ENCODE assay signal across 8 cellular contexts in the genomic region with DNA sequence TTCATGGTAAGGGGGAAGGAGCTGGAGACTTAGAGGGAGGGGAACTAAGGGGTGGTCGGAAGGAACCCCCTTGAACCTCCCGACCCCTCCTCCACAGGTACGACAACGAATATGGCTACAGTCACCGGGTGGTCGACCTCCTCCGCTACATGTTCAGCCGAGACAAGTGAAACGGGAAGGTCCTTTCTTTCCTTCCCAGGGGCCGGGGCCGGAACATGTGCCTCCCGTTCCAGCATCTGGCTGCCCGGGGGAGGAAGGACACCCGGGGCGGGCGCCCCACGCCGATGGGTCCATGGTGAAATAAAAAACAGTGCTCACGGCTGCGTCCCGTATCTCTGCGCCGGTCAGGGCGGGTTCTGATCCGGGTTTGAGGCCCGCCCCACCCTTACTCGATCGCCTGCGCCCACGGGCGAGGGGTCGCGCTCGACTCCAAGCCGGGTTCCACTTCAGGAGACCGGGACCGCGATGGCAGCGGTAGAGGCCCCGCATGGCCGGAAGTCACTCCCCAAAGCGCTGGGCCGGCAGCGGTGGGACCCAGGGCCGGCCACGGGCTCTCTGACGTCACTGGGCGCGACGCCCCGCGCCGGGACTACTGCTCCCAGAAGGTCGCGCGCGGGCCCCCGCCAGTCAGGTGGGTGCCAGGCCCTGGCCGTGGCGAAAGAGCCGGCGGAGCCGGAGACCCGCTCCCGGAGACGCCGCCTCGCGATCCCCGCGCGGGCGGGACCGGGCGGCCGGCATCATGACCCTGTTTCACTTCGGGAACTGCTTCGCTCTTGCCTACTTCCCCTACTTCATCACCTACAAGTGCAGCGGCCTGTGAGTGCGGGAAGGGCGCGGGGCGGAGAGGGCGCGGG. TPM values are rescaled to one million over a fixed set of nuclear protein-coding genes. Genes with fewer than 3 reads are reported as not detected.
A peak's percentile ranks its signal among the peaks of the same experiment; 100 is the strongest.
DNase-seq lines count a peak whose midpoint lies in the region; ATAC-seq and TF ChIP-seq lines count a peak whose summit lies in the region.

A gene with protein sequence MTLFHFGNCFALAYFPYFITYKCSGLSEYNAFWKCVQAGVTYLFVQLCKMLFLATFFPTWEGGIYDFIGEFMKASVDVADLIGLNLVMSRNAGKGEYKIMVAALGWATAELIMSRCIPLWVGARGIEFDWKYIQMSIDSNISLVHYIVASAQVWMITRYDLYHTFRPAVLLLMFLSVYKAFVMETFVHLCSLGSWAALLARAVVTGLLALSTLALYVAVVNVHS (plus strand): TSS at position 626 of the 854 bp plus-strand sequence. CDS start 114 bp downstream, at position 740.

- peak within 1 kb of the TSS; percentile 99 for H2AFZ ChIP-seq in PC-9

- DNase-seq in Calu3 = peak; percentile 98
- peak; percentile 66 to 90 for DNase-seq in PC-9
- DNase-seq in activated T-cell treated with anti-CD3 and anti-CD28 coated beads, Interleukin-2, amount 50 U/mL, for 4 hours = peak; percentile 77
- peak; percentile 66 for DNase-seq in stimulated activated CD8-positive, alpha-beta memory T cell treated with anti-CD3 and anti-CD28 coated beads, Interleukin-7, amount 100 ng/mL, for 24 hours (ENCODE audit: low read depth)

- H3F3A ChIP-seq in PC-9 (ENCODE audit: insufficient read depth, low read depth) = no peaks in the 10 kb centered on the region

- CTCF ChIA-PET in Calu3 (lab: Charles Lee) = no interaction called here
- CTCF ChIA-PET in PC-9 (lab: Charles Lee) = interaction anchor here (0.5 kb wide), 1 partner anchor 74 kb away, joined by 4 read pairs; no protein-coding TSS in a partner anchor

- H3K4me1 ChIP-seq in PC-9 (replicated peaks; ENCODE audit: insufficient read depth) (peaks cover 14% of the 10 kb centered on the region), muscle layer of duodenum (ENCODE audit: control insufficient read depth in 1 of 2, insufficient read depth in 2 of 2, low read length in 2 of 2) (peaks cover 11 to 23% of the 10 kb centered on the region in 2 donors)

- TF ChIP-seq CTCF in Calu3 (IDR thresholded peaks at IDR 0.05; ENCODE audit: unreplicated experiment) (no peak), PC-9 (conservative IDR thresholded peaks at IDR 0.05) (no peak)

- H3K27ac Mint-ChIP-seq in Calu3 (ENCODE audit: unreplicated experiment) (peak within 1 kb of the TSS; percentile 87), IgD-negative memory B cell (peak within 1 kb of the TSS; percentile 61 to 97 (median 86))

- peaks cover 42% of the 10 kb centered on the region for H3K79me2 ChIP-seq in PC-9 (ENCODE audit: low read depth)

- no peaks in the 10 kb centered on the region for H3K9me2 ChIP-seq in PC-9 (ENCODE audit: insufficient read depth)

- H3K36me3 ChIP-seq in PC-9 (ENCODE audit: low read depth) = peaks cover 6% of the 10 kb centered on the region; the same call in 1 of the 2 replicates
- peaks cover 0 to 9% of the 10 kb centered on the region in 2 donors for H3K36me3 ChIP-seq in muscle layer of duodenum (ENCODE audit: control insufficient read depth in 1 of 2, insufficient read depth in 2 of 2, low read length in 2 of 2)

- peaks cover 28% of the 10 kb centered on the region for H3K4me1 Mint-ChIP-seq in Calu3 (ENCODE audit: low read depth, unreplicated experiment)
- H3K4me1 Mint-ChIP-seq in IgD-negative memory B cell = peaks cover 17 to 29% (median 19%) of the 10 kb centered on the region in 3 donors
- peaks cover 33% of the 10 kb centered on the region for H3K4me1 Mint-ChIP-seq in activated T-cell treated with anti-CD3 and anti-CD28 coated beads, Interleukin-2, amount 50 U/mL, for 4 hours (ENCODE audit: low read depth)

- peak within 1 kb of the TSS; percentile 100 for H3K4me3 ChIP-seq in PC-9
- H3K4me3 ChIP-seq in muscle layer of duodenum (ENCODE audit: low read depth in 1 of 2, low read length in 2 of 2) = peak within 1 kb of the TSS; percentile 83 to 88

- TSS peak; percentile 81 for BruUV-seq in Calu3 (replicated peaks; lab: Mats Ljungman, UMichigan)
- TSS peak; percentile 72 for BruUV-seq in PC-9 (replicated peaks; lab: Mats Ljungman, UMichigan)

- H3K4me3 Mint-ChIP-seq in Calu3 (ENCODE audit: low read depth, unreplicated experiment) (peak within 1 kb of the TSS; percentile 96), IgD-negative memory B cell (peak within 1 kb of the TSS; percentile 86 to 94 (median 90))
- H3K4me3 Mint-ChIP-seq in activated T-cell treated with anti-CD3 and anti-CD28 coated beads, Interleukin-2, amount 50 U/mL, for 4 hours = peak within 1 kb of the TSS; percentile 94

- no peaks in the 10 kb centered on the region; the same call in 1 of the 2 replicates for H4K20me1 ChIP-seq in PC-9 (ENCODE audit: insufficient read depth)

- H3K27me3 ChIP-seq in PC-9 (ENCODE audit: insufficient read depth, low read depth) = no peaks in the 10 kb centered on the region
- H3K27me3 ChIP-seq in muscle layer of duodenum (ENCODE audit: low read depth, low read length) = no peaks in the 10 kb centered on the region

- H3K4me2 ChIP-seq in PC-9 = peak within 1 kb of the TSS; percentile 98

- H3K9me3 ChIP-seq in PC-9 (ENCODE audit: insufficient read depth, low read depth) (no peaks in the 10 kb centered on the region), muscle layer of duodenum (ENCODE audit: control insufficient read depth in 1 of 2, low read length in 2 of 2) (no peaks in the 10 kb centered on the region)

- intact Hi-C loops in Calu3 (cut with micrococcal nuclease; ENCODE audit: unreplicated experiment) = loop anchor here (5.0 kb wide), 1 partner anchor 33 kb away; a partner anchor contains a TSS
- intact Hi-C loops in PC-9 (cut with micrococcal nuclease; ENCODE audit: unreplicated experiment) = loop anchor here (1.0 to 5.0 kb wide), 4 partner anchors 35 to 387 kb away; a partner anchor contains a TSS

- H3K27me3 Mint-ChIP-seq in Calu3 (ENCODE audit: unreplicated experiment) (no peaks in the 10 kb centered on the region), IgD-negative memory B cell (no peaks in the 10 kb centered on the region)
- H3K27me3 Mint-ChIP-seq in activated T-cell treated with anti-CD3 and anti-CD28 coated beads, Interleukin-2, amount 50 U/mL, for 4 hours (ENCODE audit: low read depth) = no peaks in the 10 kb centered on the region

- H3K9me3 Mint-ChIP-seq in Calu3 (ENCODE audit: low read depth, unreplicated experiment) = no peaks in the 10 kb centered on the region
- no peaks in the 10 kb centered on the region for H3K9me3 Mint-ChIP-seq in IgD-negative memory B cell
- no peaks in the 10 kb centered on the region for H3K9me3 Mint-ChIP-seq in activated T-cell treated with anti-CD3 and anti-CD28 coated beads, Interleukin-2, amount 50 U/mL, for 4 hours

- H3K27ac ChIP-seq in PC-9 (peak within 1 kb of the TSS; percentile 59), muscle layer of duodenum (ENCODE audit: low read length) (peak within 1 kb of the TSS; percentile 73)

- ATAC-seq in GM21423 (IDR thresholded peaks at IDR 0.05; ENCODE audit: unreplicated experiment) = peak; percentile 84
- peak; percentile 84 to 86 for ATAC-seq in activated T-cell treated with anti-CD3 and anti-CD28 coated beads, Interleukin-2, amount 50 U/mL, for 4 hours
- peak; percentile 91 for ATAC-seq in esophagus mucosa

- POLR2A ChIA-PET in PC-9 (lab: Charles Lee; ENCODE audit: unreplicated experiment) = no interaction called here

- H3K36me3 Mint-ChIP-seq in Calu3 (ENCODE audit: insufficient read depth, unreplicated experiment) (peaks cover 62% of the 10 kb centered on the region), IgD-negative memory B cell (peaks cover 3% of the 10 kb centered on the region)
- H3K36me3 Mint-ChIP-seq in activated T-cell treated with anti-CD3 and anti-CD28 coated beads, Interleukin-2, amount 50 U/mL, for 4 hours (ENCODE audit: insufficient read depth) = peaks cover 16% of the 10 kb centered on the region

RNA-seq across cellular contexts. Expression of the gene that starts here (rescaled TPM):
- total RNA-seq in Calu3 (2022) = 114 and 118 TPM in 2 replicates
- 146 TPM for polyA plus RNA-seq in IgD-negative memory B cell
- total RNA-seq in PC-9 (2021) = 82.6 and 95.9 TPM in 2 replicates
- total RNA-seq in activated T-cell treated with anti-CD3 and anti-CD28 coated beads, Interleukin-2, amount 50 U/mL, for 4 hours = 100 to 1,000 TPM; 111 to 148 (median 115) TPM
- total RNA-seq in esophagus mucosa = 87.7 TPM

Comparison
In these comparisons a context has a peak if more than half of its experiments do, and no peak if none do; other contexts are left out.
1. Peak in every context shown above with its lines: DNase-seq, ATAC-seq, H3K4me3 ChIP-seq and H3K27ac ChIP-seq.